35 cellular contexts compared by ENCODE assay signal in the genomic region with DNA sequence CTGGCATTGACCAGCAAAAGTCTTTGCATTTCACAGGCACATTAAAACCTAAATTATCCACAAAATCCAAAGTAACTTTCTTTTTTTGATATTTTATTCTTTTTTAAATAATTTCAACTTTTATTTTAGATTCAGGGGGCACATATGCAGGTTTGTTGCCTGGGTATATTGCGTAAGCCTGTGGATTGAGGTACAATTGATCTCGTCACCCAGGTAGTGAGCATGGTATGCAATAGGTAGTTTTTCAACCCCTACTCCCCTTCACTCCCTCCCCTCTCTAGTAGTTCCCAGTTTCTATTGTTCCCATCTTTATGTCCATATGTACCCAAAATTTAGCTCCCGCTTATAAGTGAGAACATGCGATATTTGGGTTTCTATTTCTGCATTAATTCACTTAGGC.
"Had no signal": no experiment of that assay in that cellular context is flagged by ENCODE, and none has a peak within 500 bp of the region (broad histone marks: within the 10 kb centered on the region; RNA-seq: fewer than 3 reads in every experiment).

No MANE protein-coding gene starts in this region.

- H3K4me3 ChIP-seq: MG63 had no signal

- H3K27me3 ChIP-seq: MG63 had no signal

- H3K36me3 ChIP-seq: MG63 had no signal

- DNase-seq: MG63, MM.1S, MV-4-11, NCI-H1048, NCI-H1092, NCI-H1092 treated with DMSO at 0.1 percent for 48 hours, NCI-H1105, NCI-H1105 treated with DMSO at 0.1 percent for 48 hours, NCI-H1417, NCI-H1417 treated with DMSO at 0.1 percent for 48 hours, NCI-H1436, NCI-H1436 treated with DMSO at 0.1 percent for 48 hours, NCI-H146, NCI-H1694, NCI-H1694 treated with DMSO at 0.1 percent for 48 hours, NCI-H187, NCI-H187 treated with DMSO at 0.1 percent for 48 hours, NCI-H1930, NCI-H2029, NCI-H2029 treated with DMSO at 0.1 percent for 48 hours, NCI-H2081, NCI-H2081 treated with DMSO at 0.1 percent for 48 hours, NCI-H2107, NCI-H2171, NCI-H2171 treated with DMSO at 0.1 percent for 48 hours, NCI-H2227 treated with DMSO at 0.1 percent for 48 hours, NCI-H226, NCI-H345, NCI-H446, NCI-H446 treated with DMSO at 0.1 percent for 48 hours, NCI-H510A, NCI-H510A treated with DMSO at 0.1 percent for 48 hours, NCI-H524, NCI-H524 treated with DMSO at 0.1 percent for 48 hours, NCI-H526 had no signal
